In the genomic region with DNA sequence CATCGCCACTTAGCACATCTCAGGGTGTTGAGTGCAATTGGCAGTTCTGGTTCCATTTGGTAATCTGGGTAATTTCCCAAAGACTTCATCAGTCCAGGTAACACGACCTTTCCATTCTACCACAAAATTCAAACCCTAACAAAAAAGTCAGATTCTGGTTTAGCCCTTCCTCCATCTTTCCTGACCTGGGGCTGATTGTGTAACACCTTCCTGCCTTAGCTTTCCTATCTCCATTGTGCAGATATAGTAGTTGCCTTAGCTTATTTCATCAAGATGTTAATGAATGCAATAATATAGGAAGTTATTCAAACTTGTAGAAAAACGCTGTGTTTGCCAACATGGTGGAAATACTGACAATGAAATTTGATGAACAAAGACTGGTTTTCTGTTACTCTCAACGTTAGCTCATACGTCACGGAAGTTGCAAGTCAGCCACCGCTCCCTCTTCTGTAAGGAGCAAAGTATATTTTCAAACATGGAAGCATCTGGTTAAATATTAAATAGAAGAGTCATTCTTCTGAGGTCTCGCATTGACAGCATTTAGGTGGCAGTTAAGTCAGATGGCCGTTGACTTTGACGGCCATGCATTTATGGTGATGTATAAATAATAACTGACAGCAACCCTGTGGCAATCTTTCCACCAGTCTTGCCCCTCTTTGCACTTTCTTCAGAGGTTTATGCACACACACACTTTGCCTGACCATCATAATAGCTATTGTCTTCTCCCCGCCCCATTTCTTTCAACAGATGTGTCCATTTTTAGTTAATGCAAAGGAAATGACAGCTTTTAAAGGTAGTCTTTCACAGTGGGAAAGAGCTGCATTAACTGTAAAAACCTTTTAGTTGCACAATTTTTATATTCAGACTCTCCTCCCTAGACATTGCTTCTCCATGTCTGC, we compare ENCODE assay signal across 15 cellular contexts.
DNase-seq lines count a peak whose midpoint lies in the region; ATAC-seq, FAIRE-seq and TF ChIP-seq lines count a peak whose summit lies in the region.
"Had no signal": no experiment of that assay in that cellular context is flagged by ENCODE, and none has a peak within 500 bp of the region (broad histone marks: within the 10 kb centered on the region; RNA-seq: fewer than 3 reads in every experiment).

No MANE protein-coding gene starts in this region.

- no peaks in the 10 kb centered on the region for H3K36me3 ChIP-seq in Peyer's patch
- H3K36me3 ChIP-seq in hepatocyte (replicated peaks; ENCODE audit: insufficient read depth, low read depth) = no peaks in the 10 kb centered on the region
- no peaks in the 10 kb centered on the region for H3K36me3 ChIP-seq in neutrophil

- H3K9me3 ChIP-seq in Peyer's patch (peaks cover 0 to 12% (median 0%) of the 10 kb centered on the region in 4 donors), hepatocyte (ENCODE audit: low read depth) (no peaks in the 10 kb centered on the region), neutrophil (no peaks in the 10 kb centered on the region)

- H4K20me1 ChIP-seq in hepatocyte (ENCODE audit: insufficient read depth, poor library complexity, severe bottlenecking) = no peaks in the 10 kb centered on the region

- H3K27me3 Mint-ChIP-seq in natural killer cell (ENCODE audit: low read depth in 2 of 2) = no peaks in the 10 kb centered on the region
- H3K27me3 Mint-ChIP-seq: B cell; CD4-positive, alpha-beta memory T cell had no signal

- peaks cover 16% of the 10 kb centered on the region for H3K36me3 Mint-ChIP-seq in natural killer cell

- H3K4me3 ChIP-seq in Peyer's patch (no peak overlapping the region), hepatocyte (no peak overlapping the region), neutrophil (ENCODE audit: low read depth in 1 of 2, low read length in 1 of 2) (no peak overlapping the region)

- peaks cover 57 to 71% of the 10 kb centered on the region in 2 donors for H3K4me1 Mint-ChIP-seq in natural killer cell
- H3K4me1 Mint-ChIP-seq: B cell; CD4-positive, alpha-beta memory T cell had no signal

- no peak overlapping the region for H2AFZ ChIP-seq in hepatocyte

- H3K4me2 ChIP-seq in hepatocyte = no peak overlapping the region

- peak overlapping the region in 3 of 4 donors; percentile 46 to 76 (median 67) for H3K27ac ChIP-seq in Peyer's patch
- H3K27ac ChIP-seq in hepatocyte = peak overlapping the region; percentile 78
- peak overlapping the region; percentile 23 for H3K27ac ChIP-seq in neutrophil

- FAIRE-seq in HTR-8/SVneo (lab: Jason Lieb, UNC) = no peak
- FAIRE-seq: A204.1, GM19239 had no signal

- TF ChIP-seq CTCF in Peyer's patch (IDR thresholded peaks at IDR 0.05) = no peak
- no peak for TF ChIP-seq CTCF in hepatocyte (IDR thresholded peaks at IDR 0.05; ENCODE audit: poor library complexity)
- no peak for TF ChIP-seq CTCF in natural killer cell (IDR thresholded peaks at IDR 0.05)
- TF ChIP-seq CTCF in neutrophil (IDR thresholded peaks at IDR 0.05) = no peak

- no peaks in the 10 kb centered on the region for H3K79me2 ChIP-seq in hepatocyte

- H3K4me3 Mint-ChIP-seq in natural killer cell = peak overlapping the region; percentile 58
- H3K4me3 Mint-ChIP-seq: B cell; CD4-positive, alpha-beta memory T cell; H9 had no signal

- DNase-seq in Peyer's patch = peak in 1 of 3 donors; percentile 58
- DNase-seq in hepatocyte (ENCODE audit: low spot score) = no peak
- no peak for DNase-seq in natural killer cell
- no peak for DNase-seq in stimulated activated naive CD4-positive, alpha-beta T cell (lab: John Stamatoyannopoulos, UW)
- no peak for DNase-seq in HTR-8/SVneo (ENCODE audit: insufficient read length, low spot score)
- no peak for DNase-seq in occipital lobe (lab: John Stamatoyannopoulos, UW)
- DNase-seq: C1 segment of cervical spinal cord; CD4-positive, alpha-beta memory T cell; GF-D8; GOT3; H9 had no signal

- WGBS in hepatocyte (ENCODE audit: low lambda C conversion rate, missing lambda C conversion rate) = 78% methylated on average over 11 of the region's 11 CpGs

- ATAC-seq in natural killer cell = no peak

- H3K9me2 ChIP-seq in hepatocyte (replicated peaks; ENCODE audit: insufficient read depth) = no peaks in the 10 kb centered on the region

- intact Hi-C loops in natural killer cell (cut with micrococcal nuclease) = no loop called here

- H3K27me3 ChIP-seq in Peyer's patch = no peaks in the 10 kb centered on the region
- no peaks in the 10 kb centered on the region for H3K27me3 ChIP-seq in hepatocyte
- no peaks in the 10 kb centered on the region for H3K27me3 ChIP-seq in neutrophil

- H3K4me1 ChIP-seq in Peyer's patch = peaks cover 0 to 11% (median 2%) of the 10 kb centered on the region in 4 donors
- H3K4me1 ChIP-seq in hepatocyte (ENCODE audit: insufficient read depth) = peaks cover 15% of the 10 kb centered on the region
- peaks cover 0 to 26% of the 10 kb centered on the region in 2 experiments for H3K4me1 ChIP-seq in neutrophil (ENCODE audit: control insufficient read depth in 1 of 2, insufficient read depth in 1 of 2, low read depth in 1 of 2, low read length in 1 of 2)

- peaks cover 3 to 7% of the 10 kb centered on the region in 2 donors for H3K9me3 Mint-ChIP-seq in natural killer cell

- TF ChIP-seq POLR2A in Peyer's patch (IDR thresholded peaks at IDR 0.05) = no peak

- peak overlapping the region; percentile 90 to 95 for H3K27ac Mint-ChIP-seq in natural killer cell
- H3K27ac Mint-ChIP-seq: B cell; CD4-positive, alpha-beta memory T cell; H9 had no signal

Comparison
In these comparisons a context has a peak if more than half of its experiments do, and no peak if none do; other contexts are left out.
1. H3K27ac ChIP-seq: peak in every context shown above with its lines; median percentile 78 in hepatocyte; 67 in Peyer's patch; 23 in neutrophil.